9 cellular contexts compared by ENCODE assay signal in the genomic region with DNA sequence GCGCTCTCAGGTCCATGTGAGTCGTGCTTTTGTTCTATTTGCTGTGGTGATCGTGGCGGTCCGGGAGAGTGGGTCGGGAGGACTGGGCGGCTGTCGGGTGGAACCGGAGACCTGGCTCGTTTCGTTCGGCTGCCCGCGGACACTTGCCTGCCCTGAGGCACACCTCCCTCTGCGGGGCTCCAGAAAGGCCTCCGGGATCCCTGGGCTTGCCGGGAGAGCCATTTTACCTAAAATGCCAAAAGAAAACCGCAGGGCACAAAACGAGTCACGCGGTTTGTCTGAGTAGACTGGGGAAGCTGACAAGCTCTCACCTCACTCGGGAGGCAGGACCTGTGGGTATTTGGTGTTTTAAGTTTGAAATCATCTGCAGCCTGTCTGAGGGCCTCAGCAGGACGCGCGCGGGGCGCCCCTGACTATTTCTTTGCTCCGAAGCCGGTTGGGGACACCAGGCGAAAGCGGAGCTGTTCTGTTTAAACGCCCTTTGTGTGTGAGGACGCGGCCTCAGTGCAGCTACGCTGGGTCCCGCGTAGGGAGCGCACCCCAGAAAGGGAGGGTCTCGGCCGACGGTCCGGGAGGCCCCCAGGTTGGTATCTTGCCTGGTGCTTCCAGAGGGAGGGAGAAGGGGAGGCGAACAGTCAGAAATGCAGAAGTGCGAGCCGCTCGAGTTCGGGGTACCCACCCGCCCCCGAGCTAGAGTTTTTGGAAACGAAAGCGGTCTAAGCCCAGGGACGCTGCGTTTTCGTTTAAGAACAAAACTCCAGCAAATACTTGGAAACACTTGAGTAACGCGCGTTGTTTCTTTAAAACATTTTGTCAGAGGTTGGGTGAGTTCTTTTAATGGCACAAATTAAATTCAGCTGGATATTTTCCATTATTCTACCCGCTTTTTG. TPM values are rescaled to one million over a fixed set of nuclear protein-coding genes. Genes with fewer than 3 reads are reported as not detected.
DNase-seq lines count a peak whose midpoint lies in the region; ATAC-seq, FAIRE-seq and TF ChIP-seq lines count a peak whose summit lies in the region.
"Had no signal": no experiment of that assay in that cellular context is flagged by ENCODE, and none has a peak within 500 bp of the region (broad histone marks: within the 10 kb centered on the region; RNA-seq: fewer than 3 reads in every experiment).

No MANE protein-coding gene starts in this region.

- no peak overlapping the region for H3K9ac ChIP-seq in endodermal cell (ENCODE audit: extremely low read depth, low read length, poor library complexity, severe bottlenecking)

- FAIRE-seq in H54 (lab: Jason Lieb, UNC): no peak

- peaks cover 14% of the 10 kb centered on the region for H3K4me1 ChIP-seq in endodermal cell (ENCODE audit: control insufficient read depth, insufficient read depth, low read length)

- H3K27me3 ChIP-seq in endodermal cell (ENCODE audit: control insufficient read depth, insufficient read depth, low read length, poor library complexity, severe bottlenecking): peaks cover 100% of the 10 kb centered on the region

- H3K36me3 ChIP-seq in endodermal cell (ENCODE audit: control insufficient read depth, insufficient read depth, low read length): no peaks in the 10 kb centered on the region

- H3K27ac ChIP-seq in endodermal cell (ENCODE audit: low read depth, low read length): no peak overlapping the region

- peaks cover 99% of the 10 kb centered on the region for H3K27me3 Mint-ChIP-seq in endodermal cell (ENCODE audit: insufficient read depth)
- peaks cover 93% of the 10 kb centered on the region for H3K27me3 Mint-ChIP-seq in osteocyte (ENCODE audit: unreplicated experiment)

- WGBS in endodermal cell (ENCODE audit: insufficient coverage in 1 of 2, insufficient read length in 1 of 2), 2 experiments: 0% methylated on average over 22 to 58 of the region's 58 CpGs

- H3K9me3 Mint-ChIP-seq in endodermal cell (no peaks in the 10 kb centered on the region), osteocyte (ENCODE audit: unreplicated experiment) (no peaks in the 10 kb centered on the region)

- H3K4me1 Mint-ChIP-seq in endodermal cell: peaks cover 52% of the 10 kb centered on the region
- H3K4me1 Mint-ChIP-seq in osteocyte (ENCODE audit: unreplicated experiment): peaks cover 32% of the 10 kb centered on the region

- H3K4me3 ChIP-seq in endodermal cell (ENCODE audit: low read length): peak overlapping the region; percentile 76

- H3K4me3 Mint-ChIP-seq in endodermal cell (peak overlapping the region; percentile 56), osteocyte (ENCODE audit: unreplicated experiment) (peak overlapping the region; percentile 73)

- ATAC-seq in GM18502 (IDR thresholded peaks at IDR 0.05; ENCODE audit: poor library complexity, unreplicated experiment) (no peak), HG03571 (IDR thresholded peaks at IDR 0.05; ENCODE audit: unreplicated experiment) (no peak)

- H3K27ac Mint-ChIP-seq in endodermal cell: no peak overlapping the region
- no peak overlapping the region for H3K27ac Mint-ChIP-seq in osteocyte (ENCODE audit: unreplicated experiment)

- DNase-seq in ELF-1 (ENCODE audit: low read depth, low spot score) (peak; percentile 81), NCI-H146 treated with DMSO at 0.1 percent for 48 hours (lab: John Stamatoyannopoulos, UW; ENCODE audit: unreplicated experiment) (peak; percentile 7), endodermal cell (peak; percentile 83), osteocyte (ENCODE audit: extremely low spot score, unreplicated experiment) (peak; percentile 77), NCI-H1930 (lab: John Stamatoyannopoulos, UW) (no peak), H54 (ENCODE audit: insufficient read length, low spot score) (no peak)

- H3K36me3 Mint-ChIP-seq in endodermal cell (ENCODE audit: low read depth): no peaks in the 10 kb centered on the region
- H3K36me3 Mint-ChIP-seq in osteocyte (ENCODE audit: unreplicated experiment): no peaks in the 10 kb centered on the region

- no peak for TF ChIP-seq CTCF in endodermal cell (conservative IDR thresholded peaks at IDR 0.05)
- no peak for TF ChIP-seq CTCF in osteocyte (IDR thresholded peaks at IDR 0.05)

- no peak for TF ChIP-seq POLR2A in H54 (IDR thresholded peaks at IDR 0.05; ENCODE audit: low read depth, low read length)

- no peaks in the 10 kb centered on the region for H3K9me3 ChIP-seq in endodermal cell (ENCODE audit: control insufficient read depth, low read length)

RNA-seq across cellular contexts. Expression of gene LHX8, which starts 1.0 kb away (rescaled TPM):
- total RNA-seq in endodermal cell (not detected), osteocyte (not detected in 2 replicates)
- 0.85 TPM for polyA plus RNA-seq in endodermal cell (2013, experiment 1 of 2)
- polyA plus RNA-seq in endodermal cell (2013, experiment 2 of 2): 1.1 TPM
- total RNA-seq: T-helper 1 cell treated with Interleukin-12 subunit alpha and Interleukin-12 subunit beta and Interleukin-4 antibody, amounts not matched to agents 30 ng/mL and 1 ng/mL, for 36 hours had no signal

Comparison
In these comparisons a context has a peak if more than half of its experiments do, and no peak if none do; other contexts are left out.
1. DNase-seq: peak in ELF-1 (single experiment), NCI-H146 treated with DMSO at 0.1 percent for 48 hours (single experiment), endodermal cell (single experiment) and osteocyte (single experiment); none in NCI-H1930 (0 of 2) and H54 (single experiment).